Comparison of ENCODE assay signal across 11 cellular contexts in genomic region chr12:666766-667308, GRCh38. TPM values are rescaled to one million over a fixed set of nuclear protein-coding genes. Genes with fewer than 3 reads are reported as not detected.
DNase-seq lines count a peak whose midpoint lies in the region; ATAC-seq and TF ChIP-seq lines count a peak whose summit lies in the region.
"Had no signal": no experiment of that assay in that cellular context is flagged by ENCODE, and none has a peak within 500 bp of the region (broad histone marks: within the 10 kb centered on the region; RNA-seq: fewer than 3 reads in every experiment).

No MANE protein-coding gene starts in this region.

- no peaks in the 10 kb centered on the region for H3K36me3 ChIP-seq in A673 (ENCODE audit: insufficient read depth, low read length, poor library complexity, severe bottlenecking)
- H3K36me3 ChIP-seq in tibial artery = no peaks in the 10 kb centered on the region

- intact Hi-C loops in A673 (cut with micrococcal nuclease; ENCODE audit: unreplicated experiment) = no loop called here
- intact Hi-C loops in tibial artery (cut with DNase I; ENCODE audit: low total_unique reads) = no loop called here

- TF ChIP-seq CTCF in A673 (conservative IDR thresholded peaks at IDR 0.05; ENCODE audit: low read depth, low read length) (no peak), cardiac fibroblast (IDR thresholded peaks at IDR 0.05; ENCODE audit: low read depth, low read length) (no peak), tibial artery (IDR thresholded peaks at IDR 0.05) (no peak)

- CTCF ChIA-PET in A673 (lab: Charles Lee) = no interaction called here

- DNase-seq in A673 (ENCODE audit: low spot score) (peak; percentile 51), RKO (ENCODE audit: low spot score) (peak; percentile 69), cardiac fibroblast (ENCODE audit: low read depth in 2 of 2) (peak; percentile 23 to 51), NCI-H69 (lab: John Stamatoyannopoulos, UW) (no peak), tibial artery (no peak), caudate nucleus (lab: John Stamatoyannopoulos, UW) (no peak)
- DNase-seq: NCI-H2081 treated with DMSO at 0.1 percent for 48 hours had no signal

- H3K9me3 ChIP-seq in A673 (ENCODE audit: low read depth, low read length, poor library complexity, severe bottlenecking) (no peaks in the 10 kb centered on the region), tibial artery (no peaks in the 10 kb centered on the region)

- H3K4me3 ChIP-seq in A673 (ENCODE audit: low read depth, low read length, poor library complexity, severe bottlenecking) (no peak overlapping the region), cardiac fibroblast (replicated peaks in 1 of 2; ENCODE audit: low read depth in 2 of 2, low read length in 2 of 2) (no peak overlapping the region), tibial artery (no peak overlapping the region)

- H3K27me3 ChIP-seq in A673 (replicated peaks; ENCODE audit: insufficient read depth, low read depth, low read length, poor library complexity) (no peaks in the 10 kb centered on the region), tibial artery (no peaks in the 10 kb centered on the region)

- ATAC-seq in GM18868 (IDR thresholded peaks at IDR 0.05; ENCODE audit: unreplicated experiment) (peak; percentile 43), HG02970 (IDR thresholded peaks at IDR 0.05; ENCODE audit: low FRiP score, unreplicated experiment) (no peak)

- H3K4me1 ChIP-seq in A673 (ENCODE audit: insufficient read depth, low read length, poor library complexity, severe bottlenecking) (peaks cover 4% of the 10 kb centered on the region), tibial artery (peaks cover 0 to 25% (median 12%) of the 10 kb centered on the region in 4 donors)

- POLR2A ChIA-PET in A673 (lab: Charles Lee; ENCODE audit: low non-redundant PET) = interaction anchor here (0.6 kb wide), 1 partner anchor 138 kb away, joined by 3 read pairs; no protein-coding TSS in a partner anchor

- BruUV-seq in A673 (replicated peaks; lab: Mats Ljungman, UMichigan) = no TSS peak

- H3K27ac ChIP-seq in A673 (ENCODE audit: low read depth, low read length, poor library complexity, severe bottlenecking) (no peak overlapping the region), tibial artery (no peak overlapping the region), caudate nucleus (ENCODE audit: low read depth, low read length) (no peak overlapping the region)
- H3K27ac ChIP-seq: VCaP had no signal

RNA-seq across cellular contexts. Expression of gene NINJ2, which starts 3.6 kb away (rescaled TPM):
- total RNA-seq in A673 (2021) = 0.42 TPM in 1 of 2 replicates, not detected in the other
- total RNA-seq: Daoy had no signal

Comparison
In these comparisons a context has a peak if more than half of its experiments do, and no peak if none do; other contexts are left out.
1. DNase-seq: peak in A673 (single experiment), RKO (single experiment) and cardiac fibroblast (2 of 2); none in NCI-H69 (single experiment), tibial artery (0 of 2) and caudate nucleus (0 of 61).